11 cellular contexts compared by ENCODE assay signal in the genomic region with DNA sequence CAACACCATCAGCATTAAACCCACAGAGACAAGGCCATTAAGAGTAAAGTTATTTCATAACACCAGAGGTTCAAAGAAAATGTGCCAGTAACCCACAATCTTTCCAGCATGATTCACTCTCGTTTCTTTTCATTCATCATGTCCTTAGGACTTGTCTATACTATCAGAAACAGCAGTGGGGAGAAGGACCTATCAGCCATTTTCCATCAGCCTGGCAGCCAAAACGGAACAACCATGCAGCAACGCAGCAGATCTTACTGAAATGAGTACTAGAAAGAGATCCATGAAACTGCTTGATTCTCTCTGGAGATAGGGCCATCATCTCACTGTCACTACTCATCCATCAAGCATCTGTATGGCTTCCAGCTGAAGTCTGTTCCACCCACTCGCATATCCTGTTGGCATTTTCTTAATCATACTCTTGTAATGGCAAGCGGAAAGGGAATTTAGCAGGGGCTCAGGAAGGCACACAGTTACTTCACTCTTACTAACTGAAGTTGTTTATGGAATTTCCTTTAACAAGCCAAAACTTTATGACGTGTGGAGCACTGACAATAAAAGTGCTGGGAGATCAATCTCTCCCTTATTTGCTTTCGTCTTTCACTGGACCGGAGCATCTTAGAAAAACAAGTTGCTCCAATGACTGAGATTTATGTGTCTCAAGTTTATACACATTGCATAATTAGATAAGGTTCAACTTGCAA.
DNase-seq lines count a peak whose midpoint lies in the region; ATAC-seq, FAIRE-seq and TF ChIP-seq lines count a peak whose summit lies in the region.
"Had no signal": no experiment of that assay in that cellular context is flagged by ENCODE, and none has a peak within 500 bp of the region (broad histone marks: within the 10 kb centered on the region; RNA-seq: fewer than 3 reads in every experiment).

No MANE protein-coding gene starts in this region.

- H3K4me1 ChIP-seq in IMR-90 (ENCODE audit: control insufficient read depth, insufficient read depth, low read length): peaks cover 12% of the 10 kb centered on the region
- peaks cover 39% of the 10 kb centered on the region for H3K4me1 ChIP-seq in endothelial cell of umbilical vein (ENCODE audit: control insufficient read depth, extremely low read depth, insufficient read depth, low read length)
- H3K4me1 ChIP-seq in CD8-positive, alpha-beta T cell (ENCODE audit: insufficient read depth, low read length): no peaks in the 10 kb centered on the region

- WGBS in IMR-90 (ENCODE audit: extremely low coverage in 2 of 2, insufficient read length in 1 of 2), 2 experiments: 20% methylated on average over 1 of the region's 8 CpGs; no CpG with 5 or more reads in 1 of the 2 experiments

- H3K79me1 ChIP-seq in IMR-90 (ENCODE audit: low read depth in 1 of 2, low read length in 2 of 2): peaks cover 0 to 12% of the 10 kb centered on the region in 2 experiments; a peak in 1 of 4 replicates

- no peak overlapping the region for H3K4me3 Mint-ChIP-seq in osteocyte (ENCODE audit: unreplicated experiment)
- no peak overlapping the region for H3K4me3 Mint-ChIP-seq in CD8-positive, alpha-beta T cell

- H3K27me3 ChIP-seq in IMR-90 (ENCODE audit: control insufficient read depth, insufficient read depth, low read length) (no peaks in the 10 kb centered on the region), endothelial cell of umbilical vein (ENCODE audit: control insufficient read depth in 2 of 2, insufficient read depth in 2 of 2, low read length in 2 of 2) (no peaks in the 10 kb centered on the region)
- H3K27me3 ChIP-seq in CD8-positive, alpha-beta T cell (ENCODE audit: insufficient read depth, low read length): no peaks in the 10 kb centered on the region
- H3K27me3 ChIP-seq: left lung had no signal

- CTCF ChIA-PET in IMR-90 (lab: Yijun Ruan, JAX): interaction anchor here (0.8 kb wide), 1 partner anchor 8 kb away, joined by 4 read pairs; no protein-coding TSS in a partner anchor
- CTCF ChIA-PET in endothelial cell of umbilical vein (lab: Charles Lee): no interaction called here
- CTCF ChIA-PET in CD8-positive, alpha-beta T cell (lab: Charles Lee): interaction anchor here (3.7 kb wide), 1 partner anchor 71 kb away, joined by 20 read pairs; the partner anchor contains the start of gene EPHA4

- H3K4me1 Mint-ChIP-seq in osteocyte (ENCODE audit: unreplicated experiment): peaks cover 18% of the 10 kb centered on the region
- H3K4me1 Mint-ChIP-seq in CD8-positive, alpha-beta T cell (ENCODE audit: low read depth): peaks cover 13% of the 10 kb centered on the region

- H2AK5ac ChIP-seq in IMR-90 (ENCODE audit: low read depth, low read length): 0 out of 2 replicates have a peak overlapping the region, but pooled peaks have one; percentile 1

- intact Hi-C loops in IMR-90 (cut with micrococcal nuclease) (loop anchor here (5.0 kb wide), 1 partner anchor 65 kb away; no protein-coding TSS in a partner anchor), endothelial cell of umbilical vein (cut with micrococcal nuclease) (loop anchor here (1.0 to 10.0 kb wide), 8 partner anchors 16 to 1685 kb away; partner anchors contain the start of gene EPHA4)
- intact Hi-C loops in CD8-positive, alpha-beta T cell (cut with DNase I, micrococcal nuclease): loop anchor here (2.0 to 5.0 kb wide), 3 partner anchors 16 to 70 kb away; partner anchors contain the start of gene EPHA4 (in 1 of the 2)

- H4K20me1 ChIP-seq in IMR-90 (ENCODE audit: insufficient read depth, low read length) (no peaks in the 10 kb centered on the region), endothelial cell of umbilical vein (replicated peaks; ENCODE audit: control insufficient read depth, extremely low read depth, insufficient read depth, low read length) (no peaks in the 10 kb centered on the region)

- H3K9me3 Mint-ChIP-seq in osteocyte (ENCODE audit: unreplicated experiment): no peaks in the 10 kb centered on the region
- no peaks in the 10 kb centered on the region for H3K9me3 Mint-ChIP-seq in CD8-positive, alpha-beta T cell

- dilution Hi-C loops in IMR-90 (cut with HindIII; ENCODE audit: low sequenced_read_pairs, unreplicated experiment) (no loop called here), endothelial cell of umbilical vein (cut with MboI; ENCODE audit: extremely low pct_ligation_motif_present, low sequenced_read_pairs) (no loop called here)

- peaks cover 2% of the 10 kb centered on the region for H3K79me2 ChIP-seq in endothelial cell of umbilical vein (ENCODE audit: control insufficient read depth, insufficient read depth, low read length)

- peak overlapping the region; percentile 8 for H2BK20ac ChIP-seq in IMR-90 (ENCODE audit: low read depth, low read length)

- H3K23ac ChIP-seq in IMR-90 (ENCODE audit: low read depth, low read length): no peak overlapping the region

- H3K4me2 ChIP-seq in IMR-90 (ENCODE audit: low read depth, low read length): peak overlapping the region; percentile 94
- H3K4me2 ChIP-seq in endothelial cell of umbilical vein (ENCODE audit: insufficient read depth, low read length): peak overlapping the region; percentile 67

- no peak overlapping the region for H2AK9ac ChIP-seq in IMR-90 (replicated peaks; ENCODE audit: low read depth, low read length, poor library complexity)

- H3K27ac ChIP-seq in IMR-90 (ENCODE audit: insufficient read depth, low read length): peak overlapping the region; percentile 69
- peak overlapping the region; percentile 86 for H3K27ac ChIP-seq in endothelial cell of umbilical vein (ENCODE audit: insufficient read depth, low read depth, low read length)
- H3K27ac ChIP-seq in CD8-positive, alpha-beta T cell (ENCODE audit: low read depth, low read length): no peak overlapping the region

- H3K9me3 ChIP-seq in IMR-90 (ENCODE audit: control insufficient read depth, insufficient read depth, low read length) (no peaks in the 10 kb centered on the region), endothelial cell of umbilical vein (replicated peaks; ENCODE audit: control insufficient read depth, insufficient read depth, low read length) (no peaks in the 10 kb centered on the region)
- no peaks in the 10 kb centered on the region for H3K9me3 ChIP-seq in CD8-positive, alpha-beta T cell (ENCODE audit: low read length)
- H3K9me3 ChIP-seq: left lung had no signal

- peak; percentile 88 for FAIRE-seq in endothelial cell of umbilical vein (lab: Jason Lieb, UNC)

- peak overlapping the region; percentile 39 for H4K5ac ChIP-seq in IMR-90 (ENCODE audit: low read depth, low read length)

- POLR2A ChIA-PET in IMR-90 (lab: Charles Lee; ENCODE audit: unreplicated experiment): no interaction called here
- POLR2A ChIA-PET in endothelial cell of umbilical vein (lab: Charles Lee): no interaction called here
- POLR2A ChIA-PET in CD8-positive, alpha-beta T cell (lab: Charles Lee): no interaction called here

- H4K91ac ChIP-seq in IMR-90 (ENCODE audit: insufficient read depth, low read depth, low read length): no peak overlapping the region

- H3K4ac ChIP-seq in IMR-90 (ENCODE audit: low read depth, low read length): peak overlapping the region; percentile 26

- in situ Hi-C loops in Caki2 (cut with HindIII; ENCODE audit: low pct_unique_long_range_greater_than_20kb, low sequenced_read_pairs): no loop called here
- in situ Hi-C loops in IMR-90 (cut with MboI; ENCODE audit: low sequenced_read_pairs): no loop called here

- DNase-seq in Caki2 (ENCODE audit: low read depth) (peak; percentile 82), IMR-90 (peak; percentile 69), endothelial cell of umbilical vein (ENCODE audit: low read depth, low spot score) (peak; percentile 86), osteocyte (ENCODE audit: extremely low spot score, unreplicated experiment) (no peak), NCI-H2107 (lab: John Stamatoyannopoulos, UW) (no peak), germinal center (ENCODE audit: low spot score) (no peak)
- DNase-seq in CD8-positive, alpha-beta T cell: no peak
- DNase-seq: effector memory CD4-positive, alpha-beta T cell; left lung had no signal

- peak overlapping the region in 1 of 2 experiments; percentile 15; a peak in 2 of 4 replicates for H4K8ac ChIP-seq in IMR-90 (ENCODE audit: low read depth in 2 of 2, low read length in 2 of 2)

- peak overlapping the region; percentile 5; the same call in 1 of the 2 replicates for H3K14ac ChIP-seq in IMR-90 (replicated peaks; ENCODE audit: low read depth, low read length)

- H2BK120ac ChIP-seq in IMR-90 (ENCODE audit: low read depth, low read length): peak overlapping the region; percentile 16

- H2BK15ac ChIP-seq in IMR-90 (ENCODE audit: low read depth, low read length): 0 out of 3 replicates have a peak overlapping the region, but pooled peaks have one; percentile 1

- H3K56ac ChIP-seq in IMR-90 (ENCODE audit: extremely low read depth, insufficient read depth, low read length): no peak overlapping the region

- TF ChIP-seq CTCF in IMR-90 (conservative IDR thresholded peaks at IDR 0.05; ENCODE audit: low read depth, low read length) (no peak), endothelial cell of umbilical vein (IDR thresholded peaks at IDR 0.05; ENCODE audit: extremely low read depth in 1 of 2, insufficient read depth in 1 of 2, low read depth in 1 of 2, low read length in 2 of 2) (no peak), osteocyte (IDR thresholded peaks at IDR 0.05) (no peak)
- TF ChIP-seq CTCF in CD8-positive, alpha-beta T cell (IDR thresholded peaks at IDR 0.05): no peak

- peak overlapping the region; percentile 42; the same call in 1 of the 2 replicates for H3K18ac ChIP-seq in IMR-90 (ENCODE audit: low read depth, low read length)

- TF ChIP-seq RAD21 in IMR-90 (IDR thresholded peaks at IDR 0.05; ENCODE audit: low read length): no peak

- H3K9ac ChIP-seq in IMR-90 (ENCODE audit: low read depth, low read length): no peak overlapping the region
- H3K9ac ChIP-seq in endothelial cell of umbilical vein (replicated peaks; ENCODE audit: extremely low read depth, insufficient read depth, low read length): peak overlapping the region; percentile 59

- ATAC-seq in IMR-90 (ENCODE audit: low read depth): peak; percentile 62
- no peak for ATAC-seq in GM18511 (IDR thresholded peaks at IDR 0.05; ENCODE audit: unreplicated experiment)
- no peak for ATAC-seq in CD8-positive, alpha-beta T cell

- no peaks in the 10 kb centered on the region for H3K9me1 ChIP-seq in IMR-90 (ENCODE audit: insufficient read depth, low read length)
- no peaks in the 10 kb centered on the region for H3K9me1 ChIP-seq in endothelial cell of umbilical vein (replicated peaks; ENCODE audit: control insufficient read depth, extremely low read depth, insufficient read depth, low read length)

- no peaks in the 10 kb centered on the region for H3K36me3 Mint-ChIP-seq in osteocyte (ENCODE audit: unreplicated experiment)
- peaks cover 6% of the 10 kb centered on the region for H3K36me3 Mint-ChIP-seq in CD8-positive, alpha-beta T cell

- no peak overlapping the region; the same call in 1 of the 2 replicates for H3K4me3 ChIP-seq in IMR-90 (ENCODE audit: insufficient read depth, low read depth, low read length)
- peak overlapping the region in 1 of 3 experiments; percentile 43 for H3K4me3 ChIP-seq in endothelial cell of umbilical vein (replicated peaks in 1 of 3; ENCODE audit: insufficient read depth in 1 of 3, low read depth in 1 of 3, low read length in 3 of 3)
- no peak overlapping the region for H3K4me3 ChIP-seq in CD8-positive, alpha-beta T cell (ENCODE audit: low read depth, low read length)

- peak overlapping the region; percentile 33 for H2BK5ac ChIP-seq in IMR-90 (ENCODE audit: low read depth, low read length, poor library complexity, severe bottlenecking)

- no peaks in the 10 kb centered on the region for H3K27me3 Mint-ChIP-seq in osteocyte (ENCODE audit: unreplicated experiment)
- H3K27me3 Mint-ChIP-seq in CD8-positive, alpha-beta T cell (ENCODE audit: low read depth): no peaks in the 10 kb centered on the region
- H3K27me3 Mint-ChIP-seq: IgD-negative memory B cell had no signal

- H3K27ac Mint-ChIP-seq in osteocyte (ENCODE audit: unreplicated experiment): peak overlapping the region; percentile 5
- no peak overlapping the region for H3K27ac Mint-ChIP-seq in CD8-positive, alpha-beta T cell
- H3K27ac Mint-ChIP-seq: IgD-negative memory B cell had no signal

- BruUV-seq in IMR-90 (replicated peaks; lab: Mats Ljungman, UMichigan) (no TSS peak), endothelial cell of umbilical vein (replicated peaks; lab: Mats Ljungman, UMichigan) (TSS peak; percentile 80)

- H2AFZ ChIP-seq in IMR-90 (replicated peaks; ENCODE audit: low read length, poor library complexity) (peak overlapping the region; percentile 3), endothelial cell of umbilical vein (ENCODE audit: low read depth, low read length) (peak overlapping the region; percentile 26)

- H3K36me3 ChIP-seq in IMR-90 (ENCODE audit: control insufficient read depth, insufficient read depth, low read length) (peaks cover 5% of the 10 kb centered on the region), endothelial cell of umbilical vein (ENCODE audit: control insufficient read depth in 2 of 2, extremely low read depth in 1 of 2, insufficient read depth in 2 of 2, low read length in 2 of 2) (no peaks in the 10 kb centered on the region)
- no peaks in the 10 kb centered on the region for H3K36me3 ChIP-seq in CD8-positive, alpha-beta T cell (ENCODE audit: insufficient read depth, low read length)
- H3K36me3 ChIP-seq: left lung had no signal

- TF ChIP-seq POLR2A in IMR-90 (IDR thresholded peaks at IDR 0.05; ENCODE audit: low read depth, low read length) (no peak), endothelial cell of umbilical vein (IDR thresholded peaks at IDR 0.05; ENCODE audit: low read depth, low read length) (peak; percentile 54)

Comparison
In these comparisons a context has a peak if more than half of its experiments do, and no peak if none do; other contexts are left out.
1. DNase-seq: peak in Caki2 (single experiment), IMR-90 (single experiment) and endothelial cell of umbilical vein (single experiment); none in osteocyte (single experiment), NCI-H2107 (single experiment), germinal center (single experiment) and CD8-positive, alpha-beta T cell (0 of 7).